In genomic region chr5:148816822-148817221, GRCh38 we compare ENCODE assay signal across 14 cellular contexts.
"Had no signal": no experiment of that assay in that cellular context is flagged by ENCODE, and none has a peak within 500 bp of the region (broad histone marks: within the 10 kb centered on the region; RNA-seq: fewer than 3 reads in every experiment).

No MANE protein-coding gene starts in this region.

- H3K9me3 Mint-ChIP-seq: activated naive CD8-positive, alpha-beta T cell treated with anti-CD3 and anti-CD28 coated beads, Interleukin-2, amount 50 U/mL, for 24 hours; activated T-helper 1 cell treated with anti-CD3 and anti-CD28 coated beads, Interleukin-12 subunit alpha, Interleukin-12 subunit beta, Interleukin-2, Interleukin-4 antibody, amounts not matched to agents 30 ng/mL and 10 ng/mL and 1 ng/mL, durations not matched to agents 14 hours and 24 hours and 36 hours; stimulated activated naive CD8-positive, alpha-beta T cell treated with anti-CD3 and anti-CD28 coated beads, Interleukin-15, amount 100 ng/mL, for 72 hours had no signal

- ATAC-seq: activated CD4-positive, alpha-beta T cell treated with anti-CD3 and anti-CD28 coated beads for 36 hours; activated CD8-positive, alpha-beta T cell treated with anti-CD3 and anti-CD28 coated beads, Interleukin-2, amount 10 ng/mL, durations not matched to agents 7 days and 5 days; activated naive CD8-positive, alpha-beta T cell treated with anti-CD3 and anti-CD28 coated beads, Interleukin-2, amount 50 U/mL, for 24 hours; heart right ventricle; left lung; stimulated activated naive CD8-positive, alpha-beta T cell treated with anti-CD3 and anti-CD28 coated beads, Interleukin-15, amount 100 ng/mL, for 72 hours had no signal

- H3K4me1 ChIP-seq: ascending aorta, testis had no signal

- H3K27ac Mint-ChIP-seq: activated CD4-positive, alpha-beta T cell treated with anti-CD3 and anti-CD28 coated beads for 36 hours; activated CD8-positive, alpha-beta T cell treated with anti-CD3 and anti-CD28 coated beads, Interleukin-2, amount 10 ng/mL, durations not matched to agents 7 days and 5 days; activated naive CD8-positive, alpha-beta T cell treated with anti-CD3 and anti-CD28 coated beads, Interleukin-2, amount 50 U/mL, for 24 hours; activated T-helper 1 cell treated with anti-CD3 and anti-CD28 coated beads, Interleukin-12 subunit alpha, Interleukin-12 subunit beta, Interleukin-2, Interleukin-4 antibody, amounts not matched to agents 30 ng/mL and 10 ng/mL and 1 ng/mL, durations not matched to agents 14 hours and 24 hours and 36 hours had no signal

- H3K36me3 ChIP-seq: ascending aorta, heart right ventricle, left lung, ovary had no signal

- DNase-seq: activated CD4-positive, alpha-beta T cell treated with anti-CD3 and anti-CD28 coated beads for 36 hours; activated CD8-positive, alpha-beta T cell treated with anti-CD3 and anti-CD28 coated beads, Interleukin-2, amount 10 ng/mL, durations not matched to agents 7 days and 5 days; activated naive CD4-positive, alpha-beta T cell; activated naive CD8-positive, alpha-beta T cell treated with anti-CD3 and anti-CD28 coated beads, Interleukin-2, amount 50 U/mL, for 24 hours; foreskin melanocyte; heart right ventricle; islet precursor cell; left lung; ovary; stimulated activated CD4-positive, alpha-beta T cell treated with anti-CD3 and anti-CD28 coated beads, Interleukin-2, amount 100 ng/mL, for 48 hours; stimulated activated naive CD8-positive, alpha-beta T cell treated with anti-CD3 and anti-CD28 coated beads, Interleukin-15, amount 100 ng/mL, for 72 hours; testis had no signal

- H3K27me3 ChIP-seq: ascending aorta, heart right ventricle, left lung, ovary, testis had no signal

- H3K4me3 Mint-ChIP-seq: activated CD4-positive, alpha-beta T cell treated with anti-CD3 and anti-CD28 coated beads for 36 hours; activated CD8-positive, alpha-beta T cell treated with anti-CD3 and anti-CD28 coated beads, Interleukin-2, amount 10 ng/mL, durations not matched to agents 7 days and 5 days; activated naive CD8-positive, alpha-beta T cell treated with anti-CD3 and anti-CD28 coated beads, Interleukin-2, amount 50 U/mL, for 24 hours; activated T-helper 1 cell treated with anti-CD3 and anti-CD28 coated beads, Interleukin-12 subunit alpha, Interleukin-12 subunit beta, Interleukin-2, Interleukin-4 antibody, amounts not matched to agents 30 ng/mL and 10 ng/mL and 1 ng/mL, durations not matched to agents 14 hours and 24 hours and 36 hours; stimulated activated naive CD8-positive, alpha-beta T cell treated with anti-CD3 and anti-CD28 coated beads, Interleukin-15, amount 100 ng/mL, for 72 hours had no signal

- H3K27ac ChIP-seq: ascending aorta, heart right ventricle, left lung, ovary, testis had no signal

- H3K9me3 ChIP-seq: ascending aorta, heart right ventricle, left lung, ovary, testis had no signal

- H3K4me3 ChIP-seq: ascending aorta, heart right ventricle, left lung, ovary, testis had no signal
